9 cellular contexts compared by ENCODE assay signal in the genomic region with DNA sequence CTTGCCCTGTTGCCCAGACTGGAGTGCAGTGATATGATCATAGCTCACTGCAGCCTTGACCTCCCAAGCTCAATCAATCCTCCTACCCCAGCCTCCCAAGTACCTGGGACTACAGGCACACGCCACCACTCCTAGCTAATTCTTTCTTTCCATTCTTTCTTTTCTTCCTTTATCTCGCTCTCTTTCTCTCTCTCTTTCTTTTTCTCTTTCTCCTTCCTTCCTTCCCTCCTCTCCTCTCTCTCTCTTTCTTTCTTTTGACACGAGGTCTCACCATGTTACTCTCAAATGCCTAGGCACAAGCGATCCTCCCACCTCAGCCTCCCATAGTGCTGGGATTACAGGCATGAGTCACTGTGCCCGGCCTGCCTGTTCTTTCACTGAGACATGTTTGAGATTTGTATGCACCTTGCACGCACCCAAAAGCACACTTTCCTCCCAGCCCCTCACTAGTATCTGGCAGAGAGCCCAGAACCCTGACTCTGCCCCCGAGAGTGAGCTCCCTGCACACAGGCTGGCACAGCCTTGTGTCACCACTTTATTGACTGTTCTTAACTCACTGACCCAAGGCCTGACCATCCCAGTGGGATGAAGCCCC. TPM values are rescaled to one million over a fixed set of nuclear protein-coding genes. Genes with fewer than 3 reads are reported as not detected.
DNase-seq lines count a peak whose midpoint lies in the region; ATAC-seq, FAIRE-seq and TF ChIP-seq lines count a peak whose summit lies in the region.
"Had no signal": no experiment of that assay in that cellular context is flagged by ENCODE, and none has a peak within 500 bp of the region (broad histone marks: within the 10 kb centered on the region; RNA-seq: fewer than 3 reads in every experiment).

No MANE protein-coding gene starts in this region.

- H3K9ac ChIP-seq in GM12878 (ENCODE audit: control insufficient read depth, insufficient read depth, low read length), result no peak overlapping the region

- 35% methylated on average over 7 of the region's 7 CpGs for WGBS in GM12878 (ENCODE audit: insufficient coverage, insufficient replicate concordance, low lambda C conversion rate, missing lambda C conversion rate)
- WGBS in stomach, 5 donors, result 45 to 62% (median 54%) methylated on average over 7 of the region's 7 CpGs
- WGBS in upper lobe of left lung, 2 donors, result 63% methylated on average over 7 of the region's 7 CpGs

- TF ChIP-seq EP300 in GM12878 (IDR thresholded peaks at IDR 0.05; ENCODE audit: borderline replicate concordance in 1 of 2, control insufficient read depth in 1 of 2, low read depth in 2 of 2, low read length in 2 of 2), result no peak
- no peak for TF ChIP-seq EP300 in stomach (IDR thresholded peaks at IDR 0.05)
- TF ChIP-seq EP300 in upper lobe of left lung (IDR thresholded peaks at IDR 0.05), result no peak

- peak overlapping the region; percentile 55 for H3K4me2 ChIP-seq in GM12878 (ENCODE audit: control insufficient read depth, insufficient read depth)

- H3K4me3 ChIP-seq in GM12878, result no peak overlapping the region
- no peak overlapping the region for H3K4me3 ChIP-seq in stomach
- H3K4me3 ChIP-seq in upper lobe of left lung, result no peak overlapping the region

- intact Hi-C loops in GM12878 (cut with micrococcal nuclease; ENCODE audit: unreplicated experiment) (loop anchor here (1.0 kb wide), 1 partner anchor 101 kb away; no protein-coding TSS in a partner anchor), stomach (cut with DNase I; ENCODE audit: low total_unique reads) (no loop called here)

- ATAC-seq in GM18499 (IDR thresholded peaks at IDR 0.05; ENCODE audit: insufficient read depth, unreplicated experiment), result peak; percentile 82
- ATAC-seq in HG02852 (IDR thresholded peaks at IDR 0.05; ENCODE audit: unreplicated experiment), result peak; percentile 80
- peak; percentile 80 for ATAC-seq in GM12878
- ATAC-seq in upper lobe of left lung (ENCODE audit: low FRiP score in 2 of 2), result no peak

- CTCF ChIA-PET in GM12878 (lab: Yijun Ruan, JAX), result interaction anchor here (0.6 to 1.2 kb wide), 4 partner anchors 15 to 1661 kb away, joined by 3 to 5 read pairs (median 3); no protein-coding TSS in a partner anchor

- H3K9me3 ChIP-seq in GM12878 (replicated peaks; ENCODE audit: control insufficient read depth, insufficient read depth, low read length) (no peaks in the 10 kb centered on the region), stomach (no peaks in the 10 kb centered on the region), upper lobe of left lung (no peaks in the 10 kb centered on the region)

- in situ Hi-C loops in GM12878 (cut with MboI) (no loop called here), ACHN (cut with HindIII; ENCODE audit: low pct_ligation_motif_present, low pct_unique_long_range_greater_than_20kb, low sequenced_read_pairs) (no loop called here)

- H3K27me3 ChIP-seq in GM12878 (replicated peaks in 1 of 2; ENCODE audit: control insufficient read depth in 2 of 2, insufficient read depth in 2 of 2, low read length in 1 of 2) (no peaks in the 10 kb centered on the region), stomach (peaks cover 0 to 17% (median 0%) of the 10 kb centered on the region in 3 donors), upper lobe of left lung (no peaks in the 10 kb centered on the region)

- RAD21 ChIA-PET in GM12878 (lab: Charles Lee; ENCODE audit: unreplicated experiment), result interaction anchor here (0.6 to 1.9 kb wide), 4 partner anchors 14 to 37 kb away, joined by 3 to 13 read pairs (median 3); no protein-coding TSS in a partner anchor

- POLR2A ChIA-PET in GM12878 (lab: Charles Lee), result interaction anchor here (0.7 to 1.6 kb wide), 3 partner anchors 16 to 110 kb away, joined by 3 to 5 read pairs (median 3); no protein-coding TSS in a partner anchor

- no TSS peak for BruUV-seq in GM12878 (replicated peaks; lab: Mats Ljungman, UMichigan)

- H3K27ac ChIP-seq in GM12878 (ENCODE audit: control insufficient read depth, insufficient read depth), result peak overlapping the region; percentile 56
- H3K27ac ChIP-seq in stomach, result peak overlapping the region in 1 of 5 donors; percentile 14
- H3K27ac ChIP-seq in upper lobe of left lung, result no peak overlapping the region
- H3K27ac ChIP-seq: HL-60 had no signal

- SMC1A ChIA-PET in GM12878 (lab: Charles Lee; ENCODE audit: uncharacterized antibody, unreplicated experiment), result interaction anchor here (0.7 to 1.7 kb wide), 5 partner anchors 12 to 115 kb away, joined by 3 to 13 read pairs (median 3); partner anchors contain the start of gene TMEM109

- no peak for TF ChIP-seq RAD21 in GM12878 (IDR thresholded peaks at IDR 0.05; ENCODE audit: insufficient read depth, low read depth, low read length)

- peaks cover 0 to 1% of the 10 kb centered on the region in 2 experiments; a peak in 2 of 4 replicates for H3K36me3 ChIP-seq in GM12878 (ENCODE audit: control insufficient read depth in 2 of 2, insufficient read depth in 2 of 2, low read length in 1 of 2)
- H3K36me3 ChIP-seq in stomach, result no peaks in the 10 kb centered on the region
- H3K36me3 ChIP-seq in upper lobe of left lung, result no peaks in the 10 kb centered on the region

- no peaks in the 10 kb centered on the region for H3K79me2 ChIP-seq in GM12878 (ENCODE audit: control insufficient read depth, insufficient read depth, low read length)

- DNase-seq in RPMI8226 (peak; percentile 89), GM12878 (ENCODE audit: low read depth, low spot score) (peak; percentile 76), stomach (peak; percentile 57), upper lobe of left lung (no peak), AG08395 (ENCODE audit: low spot score) (no peak), ACHN (no peak)

- FAIRE-seq in GM12878 (lab: Jason Lieb, UNC), result no peak

- no peaks in the 10 kb centered on the region for H4K20me1 ChIP-seq in GM12878 (ENCODE audit: control insufficient read depth, insufficient read depth)

- TF ChIP-seq CTCF in GM12878 (IDR thresholded peaks at IDR 0.05 in 2 of 3, conservative IDR thresholded peaks at IDR 0.05 in 1 of 3; ENCODE audit: control insufficient read depth in 2 of 3, extremely low read depth in 1 of 3, insufficient read depth in 1 of 3, low read depth in 3 of 3, low read length in 3 of 3) (no peak), stomach (IDR thresholded peaks at IDR 0.05) (no peak), upper lobe of left lung (IDR thresholded peaks at IDR 0.05) (no peak)

- no peak for TF ChIP-seq POLR2A in GM12878 (IDR thresholded peaks at IDR 0.05; ENCODE audit: low read depth, low read length)
- TF ChIP-seq POLR2A in stomach (IDR thresholded peaks at IDR 0.05), result no peak
- TF ChIP-seq POLR2A in upper lobe of left lung (IDR thresholded peaks at IDR 0.05), result no peak

- 0 out of 2 replicates have a peak overlapping the region, but pooled peaks have one; percentile 3 for H2AFZ ChIP-seq in GM12878 (ENCODE audit: control insufficient read depth, low read depth, low read length)

- peaks cover 35% of the 10 kb centered on the region for H3K4me1 ChIP-seq in GM12878 (ENCODE audit: control insufficient read depth, insufficient read depth, low read length)
- H3K4me1 ChIP-seq in stomach, result peaks cover 6 to 50% (median 27%) of the 10 kb centered on the region in 4 donors
- H3K4me1 ChIP-seq in upper lobe of left lung, result peaks cover 7 to 29% (median 19%) of the 10 kb centered on the region in 4 donors

TF ChIP-seq in GM12878, 131 proteins besides CTCF, POLR2A, EP300 and RAD21 (continues in another document):
- 0 out of 2 replicates have a peak, but pooled peaks have one; percentile 15 for TF ChIP-seq CREB1 (IDR thresholded peaks at IDR 0.05; ENCODE audit: low read depth)
- no peak for TF ChIP-seq JUND (IDR thresholded peaks at IDR 0.05; ENCODE audit: low read depth, low read length)
- TF ChIP-seq NKRF (conservative IDR thresholded peaks at IDR 0.05), result no peak

RNA-seq across cellular contexts. Expression of gene CD6, which starts 56.8 kb away (rescaled TPM):
- 0.61 and 2.5 TPM in 2 replicates for total RNA-seq in GM12878 (2013; cell fraction: nucleolus; rRNA removed)
- total RNA-seq in GM12878 (2014; rRNA removed) (6.4 and 7.3 TPM in 2 replicates), GM12878 (2014; rRNA removed; fragmentation: Illumina TruSeq; extraction: Trizol) (3.1 and 3.3 TPM in 2 replicates), GM12878 (2021) (11.2 and 17.6 TPM in 2 replicates), stomach (1 to 10 TPM in 3 of 5 donors, not detected in 2; 1.6 to 2.8 (median 2.3) TPM), upper lobe of left lung (10 to 100 TPM in 2 of 6 donors, 1 to 10 TPM in 4; 3.8 to 27.2 (median 5.3) TPM)
- 0.34 TPM for polyA plus RNA-seq in GM12878 (2011; ENCODE audit: low read depth)
- polyA plus RNA-seq in GM12878 (2011; rRNA removed) (0.37 and 0.45 TPM in 2 replicates), GM12878 (2014; fragmentation: Illumina TruSeq; extraction: Trizol) (5.1 and 6.6 TPM in 2 replicates), GM12878 (2014; fragmentation: Nextera tagmentation; extraction: Ambion mirVana) (1 to 10 TPM in 1 of 2 experiments, under 1 TPM in 1; 0.93 to 1.8 TPM), GM12878 (2014; rRNA removed) (5.9 and 6.8 TPM in 2 replicates), GM12878 (2016; fragmentation: Nextera tagmentation; extraction: Ambion mirVana) (1 to 10 TPM; 6.8 to 7.2 TPM), stomach (1 to 10 TPM; 1.1 to 1.2 (median 1.1) TPM)
- polyA plus RNA-seq in GM12878 (2011; cell fraction: cytosol; rRNA removed), result 0.60 and 0.67 TPM in 2 replicates
- 2.1 and 2.6 TPM in 2 replicates for polyA plus RNA-seq in GM12878 (2011; cell fraction: nucleus; rRNA removed)
- polyA plus RNA-seq in GM12878 (2012), result 1.4 and 1.7 TPM in 2 replicates
- polyA minus RNA-seq in GM12878 (2011; rRNA and poly(A)+ RNA removed), result 0.15 and 0.41 TPM in 2 replicates
- 0.40 and 0.73 TPM in 2 replicates for polyA minus RNA-seq in GM12878 (2011; cell fraction: cytosol; rRNA and poly(A)+ RNA removed)
- 0.48 and 0.96 TPM in 2 replicates for polyA minus RNA-seq in GM12878 (2011; cell fraction: nucleus; rRNA and poly(A)+ RNA removed)

Comparison
In these comparisons a context has a peak if more than half of its experiments do, and no peak if none do; other contexts are left out.
1. ATAC-seq: peak in GM18499 (single experiment), HG02852 (single experiment) and GM12878 (single experiment); none in upper lobe of left lung (0 of 2).
2. DNase-seq: peak in RPMI8226 (single experiment), GM12878 (single experiment) and stomach (single experiment); none in upper lobe of left lung (0 of 2), AG08395 (single experiment) and ACHN (single experiment).